ENCODE assay signal across 30 cellular contexts in genomic region chr10:32646535-32646934, GRCh38.
"Had no signal": no experiment of that assay in that cellular context is flagged by ENCODE, and none has a peak within 500 bp of the region (broad histone marks: within the 10 kb centered on the region; RNA-seq: fewer than 3 reads in every experiment).

No MANE protein-coding gene starts in this region.

- H3K27me3 ChIP-seq: ascending aorta, esophagus squamous epithelium, gastroesophageal sphincter, heart right ventricle, hepatocyte had no signal

- FAIRE-seq: endothelial cell of umbilical vein had no signal

- H3K27ac Mint-ChIP-seq: activated CD4-positive, alpha-beta memory T cell treated with anti-CD3 and anti-CD28 coated beads for 36 hours; activated CD4-positive, alpha-beta T cell treated with anti-CD3 and anti-CD28 coated beads for 36 hours; activated CD4-positive, alpha-beta T cell treated with anti-CD3 and anti-CD28 coated beads, Interleukin-2, amount 10 ng/mL, durations not matched to agents 24 days and 14 days; activated CD8-positive, alpha-beta memory T cell treated with anti-CD3 and anti-CD28 coated beads, Interleukin-2, amount 10 ng/mL, durations not matched to agents 7 days and 5 days; activated CD8-positive, alpha-beta T cell treated with anti-CD3 and anti-CD28 coated beads, Interleukin-2, amount 10 ng/mL, durations not matched to agents 7 days and 5 days; activated naive CD4-positive, alpha-beta T cell treated with anti-CD3 and anti-CD28 coated beads, Interleukin-2, amount 10 ng/mL, durations not matched to agents 7 days and 5 days; activated naive CD4-positive, alpha-beta T cell treated with anti-CD3 and anti-CD28 coated beads, Interleukin-2, amount 50 U/mL, for 72 hours; activated naive CD8-positive, alpha-beta T cell treated with anti-CD3 and anti-CD28 coated beads, Interleukin-2, amount 10 ng/mL, durations not matched to agents 7 days and 5 days; activated T-helper 1 cell treated with anti-CD3 and anti-CD28 coated beads, Interleukin-12 subunit alpha, Interleukin-12 subunit beta, Interleukin-2, Interleukin-4 antibody, amounts not matched to agents 30 ng/mL and 10 ng/mL and 1 ng/mL, durations not matched to agents 14 hours and 24 hours and 36 hours; activated T-helper 2 cell treated with anti-CD3 and anti-CD28 coated beads, Interferon-gamma antibody, Interleukin-2, Interleukin-4, amounts not matched to agents 10 μg/mL and 5 μg/mL and 100 μg/mL, durations not matched to agents 14 hours and 24 hours and 36 hours had no signal

- H3K4me1 ChIP-seq: ascending aorta, esophagus squamous epithelium, gastroesophageal sphincter, heart right ventricle had no signal

- ATAC-seq: activated CD4-positive, alpha-beta T cell treated with anti-CD3 and anti-CD28 coated beads for 36 hours; activated CD8-positive, alpha-beta memory T cell treated with anti-CD3 and anti-CD28 coated beads, Interleukin-2, amount 10 ng/mL, durations not matched to agents 7 days and 5 days; activated CD8-positive, alpha-beta T cell treated with anti-CD3 and anti-CD28 coated beads, Interleukin-2, amount 10 ng/mL, durations not matched to agents 7 days and 5 days; activated naive CD4-positive, alpha-beta T cell treated with anti-CD3 and anti-CD28 coated beads, Interleukin-2, amount 50 U/mL, for 72 hours; gastroesophageal sphincter; heart right ventricle had no signal

- H3K4me1 Mint-ChIP-seq: activated CD4-positive, alpha-beta T cell treated with anti-CD3 and anti-CD28 coated beads, Interleukin-2, amount 10 ng/mL, durations not matched to agents 24 days and 14 days had no signal

- H3K27ac ChIP-seq: ascending aorta, epithelial cell of prostate, esophagus squamous epithelium, gastroesophageal sphincter, heart right ventricle, hepatocyte had no signal

- H2AFZ ChIP-seq: hepatocyte had no signal

- H3K27me3 Mint-ChIP-seq: activated CD4-positive, alpha-beta memory T cell treated with anti-CD3 and anti-CD28 coated beads for 36 hours; activated CD4-positive, alpha-beta T cell treated with anti-CD3 and anti-CD28 coated beads for 36 hours; activated CD4-positive, alpha-beta T cell treated with anti-CD3 and anti-CD28 coated beads, Interleukin-2, amount 10 ng/mL, durations not matched to agents 24 days and 14 days; activated CD8-positive, alpha-beta memory T cell treated with anti-CD3 and anti-CD28 coated beads, Interleukin-2, amount 10 ng/mL, durations not matched to agents 7 days and 5 days; activated naive CD4-positive, alpha-beta T cell treated with anti-CD3 and anti-CD28 coated beads, Interleukin-2, amount 10 ng/mL, durations not matched to agents 7 days and 5 days; activated naive CD8-positive, alpha-beta T cell treated with anti-CD3 and anti-CD28 coated beads, Interleukin-2, amount 10 ng/mL, durations not matched to agents 7 days and 5 days had no signal

- H3K79me2 ChIP-seq: hepatocyte had no signal

- H3K4me3 Mint-ChIP-seq: activated CD4-positive, alpha-beta memory T cell treated with anti-CD3 and anti-CD28 coated beads for 36 hours; activated CD4-positive, alpha-beta T cell treated with anti-CD3 and anti-CD28 coated beads for 36 hours; activated CD4-positive, alpha-beta T cell treated with anti-CD3 and anti-CD28 coated beads, Interleukin-2, amount 10 ng/mL, durations not matched to agents 24 days and 14 days; activated CD8-positive, alpha-beta memory T cell treated with anti-CD3 and anti-CD28 coated beads, Interleukin-2, amount 10 ng/mL, durations not matched to agents 7 days and 5 days; activated CD8-positive, alpha-beta T cell treated with anti-CD3 and anti-CD28 coated beads, Interleukin-2, amount 10 ng/mL, durations not matched to agents 7 days and 5 days; activated naive CD4-positive, alpha-beta T cell treated with anti-CD3 and anti-CD28 coated beads, Interleukin-2, amount 10 ng/mL, durations not matched to agents 7 days and 5 days; activated naive CD8-positive, alpha-beta T cell treated with anti-CD3 and anti-CD28 coated beads, Interleukin-2, amount 10 ng/mL, durations not matched to agents 7 days and 5 days; activated T-helper 1 cell treated with anti-CD3 and anti-CD28 coated beads, Interleukin-12 subunit alpha, Interleukin-12 subunit beta, Interleukin-2, Interleukin-4 antibody, amounts not matched to agents 30 ng/mL and 10 ng/mL and 1 ng/mL, durations not matched to agents 14 hours and 24 hours and 36 hours had no signal

- H3K4me2 ChIP-seq: hepatocyte had no signal

- DNase-seq: activated CD4-positive, alpha-beta memory T cell treated with anti-CD3 and anti-CD28 coated beads for 36 hours; activated CD4-positive, alpha-beta T cell treated with anti-CD3 and anti-CD28 coated beads for 36 hours; activated CD4-positive, alpha-beta T cell treated with anti-CD3 and anti-CD28 coated beads, Interleukin-2, amount 10 ng/mL, durations not matched to agents 24 days and 14 days; activated CD4-positive, CD25-positive, alpha-beta regulatory T cell; activated CD4-positive, CD25-positive, alpha-beta regulatory T cell treated with anti-CD3 and anti-CD28 coated beads, Interleukin-2, amount 50 U/mL, for 72 hours; activated CD8-positive, alpha-beta memory T cell treated with anti-CD3 and anti-CD28 coated beads, Interleukin-2, amount 10 ng/mL, durations not matched to agents 7 days and 5 days; activated CD8-positive, alpha-beta memory T cell treated with anti-CD3 and anti-CD28 coated beads, Interleukin-2, amount 50 U/mL, for 4 hours; activated CD8-positive, alpha-beta T cell treated with anti-CD3 and anti-CD28 coated beads, Interleukin-2, amount 10 ng/mL, durations not matched to agents 7 days and 5 days; activated effector memory CD4-positive, alpha-beta T cell treated with anti-CD3 and anti-CD28 coated beads, Interleukin-2, amount 50 U/mL, for 16 hours; activated naive CD4-positive, alpha-beta T cell; activated naive CD4-positive, alpha-beta T cell treated with anti-CD3 and anti-CD28 coated beads, Interleukin-2, amount 10 ng/mL, durations not matched to agents 7 days and 5 days; activated naive CD8-positive, alpha-beta T cell treated with anti-CD3 and anti-CD28 coated beads, Interleukin-2, amount 10 ng/mL, durations not matched to agents 7 days and 5 days; activated T-cell treated with anti-CD3 and anti-CD28 coated beads, Interleukin-2, amount 50 U/mL, for 1 hour; activated T-cell treated with anti-CD3 and anti-CD28 coated beads, Interleukin-2, amount 50 U/mL, for 48 hours; caudate nucleus; cortex of kidney; dermis blood vessel endothelial cell; effector CD4-positive, alpha-beta T cell; esophagus squamous epithelium; foreskin melanocyte; heart right ventricle; T-helper 2 cell had no signal

- H3K4me3 ChIP-seq: ascending aorta, esophagus squamous epithelium, gastroesophageal sphincter, heart right ventricle, hepatocyte had no signal

- H3K36me3 Mint-ChIP-seq: activated naive CD4-positive, alpha-beta T cell treated with anti-CD3 and anti-CD28 coated beads, Interleukin-2, amount 10 ng/mL, durations not matched to agents 7 days and 5 days had no signal
